ENCODE assay signal across 1 cellular context in the genomic region with DNA sequence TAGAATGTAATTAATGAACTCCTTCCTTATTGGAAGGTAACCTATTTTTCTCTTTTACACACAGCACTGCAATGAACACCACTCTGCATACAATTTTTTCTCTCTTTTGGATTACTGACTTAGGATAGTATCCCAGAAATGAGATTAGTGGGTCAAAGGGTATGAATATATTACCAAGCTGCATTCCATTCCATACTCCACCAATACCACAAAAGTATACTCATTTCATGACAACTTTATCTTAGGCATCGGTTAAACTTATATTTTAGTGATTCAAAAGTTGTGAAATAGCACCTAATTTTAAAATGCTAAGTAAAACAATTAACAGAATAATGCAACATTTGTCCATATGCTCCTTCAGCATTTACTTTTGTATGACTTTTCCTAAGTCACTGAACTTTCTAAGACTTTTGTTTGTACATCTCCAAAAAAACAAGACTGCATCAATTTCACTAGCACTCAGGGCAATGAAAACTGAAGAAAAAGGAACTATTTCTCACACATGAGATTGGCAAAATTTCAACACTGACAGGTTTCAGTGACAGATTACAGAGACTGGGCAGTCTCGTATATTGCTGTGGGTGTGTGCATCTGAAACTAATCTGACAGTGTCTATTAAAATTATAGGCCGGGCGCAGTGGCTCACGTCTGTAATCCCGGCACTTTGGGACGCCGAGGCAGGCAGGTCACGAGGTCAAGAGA.
TF ChIP-seq lines count a peak whose summit lies in the region.

No MANE protein-coding gene starts in this region.

TF ChIP-seq in SK-N-SH, 30 proteins besides CTCF, POLR2A, EP300 and RAD21:
- TF ChIP-seq EZH2phosphoT487 (IDR thresholded peaks at IDR 0.05; ENCODE audit: borderline replicate concordance, low read depth) (no peak), TCF12 (IDR thresholded peaks at IDR 0.05) (no peak; the same call in 1 of the 2 replicates), TEAD4 (IDR thresholded peaks at IDR 0.05; ENCODE audit: borderline replicate concordance, insufficient read depth) (no peak), MEF2A (IDR thresholded peaks at IDR 0.05; ENCODE audit: borderline replicate concordance, low read depth) (no peak)
- TF ChIP-seq, protein P1, sequence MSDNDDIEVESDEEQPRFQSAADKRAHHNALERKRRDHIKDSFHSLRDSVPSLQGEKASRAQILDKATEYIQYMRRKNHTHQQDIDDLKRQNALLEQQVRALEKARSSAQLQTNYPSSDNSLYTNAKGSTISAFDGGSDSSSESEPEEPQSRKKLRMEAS (IDR thresholded peaks at IDR 0.05; ENCODE audit: low read depth), result no peak
TF ChIP-seq in SK-N-SH: peak in this region for 0.
